ENCODE assay signal across 16 cellular contexts in the genomic region with DNA sequence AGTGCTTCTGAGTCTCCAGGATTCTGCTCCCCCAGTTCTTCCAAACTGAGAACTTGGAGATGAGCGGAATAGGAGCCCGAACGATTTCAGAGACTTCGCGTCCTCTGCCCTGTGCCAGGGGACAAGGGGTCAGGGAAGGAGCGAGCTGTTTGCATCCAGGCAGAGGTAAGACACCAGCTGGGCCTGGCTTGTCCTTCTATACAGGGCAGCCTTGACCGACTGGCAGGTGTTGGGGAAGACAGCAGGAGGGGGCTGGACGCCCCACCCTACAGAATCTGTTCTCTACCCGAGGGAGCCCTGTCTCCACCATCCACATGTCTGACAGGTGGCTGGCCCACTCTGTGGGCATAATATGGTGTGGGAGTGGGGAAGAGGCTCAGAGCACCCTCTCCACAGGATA. TPM values are rescaled to one million over a fixed set of nuclear protein-coding genes. Genes with fewer than 3 reads are reported as not detected.
DNase-seq lines count a peak whose midpoint lies in the region; FAIRE-seq and TF ChIP-seq lines count a peak whose summit lies in the region.
"Had no signal": no experiment of that assay in that cellular context is flagged by ENCODE, and none has a peak within 500 bp of the region (broad histone marks: within the 10 kb centered on the region; RNA-seq: fewer than 3 reads in every experiment).

No MANE protein-coding gene starts in this region.

- no peak for TF ChIP-seq CTCF in OCI-LY1 (IDR thresholded peaks at IDR 0.05; ENCODE audit: low read length)
- no peak for TF ChIP-seq CTCF in sigmoid colon (IDR thresholded peaks at IDR 0.05)
- TF ChIP-seq CTCF in BE2C (IDR thresholded peaks at IDR 0.05; ENCODE audit: low read depth, low read length), result no peak

- TF ChIP-seq POLR2A in sigmoid colon (IDR thresholded peaks at IDR 0.05), result no peak

- H3K4me3 ChIP-seq in OCI-LY1 (ENCODE audit: low read depth, low read length, poor library complexity, severe bottlenecking) (no peak overlapping the region), sigmoid colon (no peak overlapping the region), BE2C (ENCODE audit: low read depth, low read length) (no peak overlapping the region), small intestine (ENCODE audit: low read depth in 1 of 2, low read length in 2 of 2) (no peak overlapping the region)
- H3K4me3 ChIP-seq: A549, left lung, SJCRH30, smooth muscle cell, thyroid gland had no signal

- H3K27me3 ChIP-seq in OCI-LY1 (ENCODE audit: insufficient read depth, low read length) (no peaks in the 10 kb centered on the region), sigmoid colon (peaks cover 0 to under 1% (median 0%) of the 10 kb centered on the region in 3 donors), BE2C (no peaks in the 10 kb centered on the region), small intestine (ENCODE audit: control insufficient read depth in 2 of 2, insufficient read depth in 2 of 2, low read length in 2 of 2) (no peaks in the 10 kb centered on the region)
- H3K27me3 ChIP-seq: SJCRH30, thyroid gland had no signal

- no peak overlapping the region for H3K4me2 ChIP-seq in OCI-LY1 (ENCODE audit: low read length)
- H3K4me2 ChIP-seq: smooth muscle cell had no signal

- H3K9me3 Mint-ChIP-seq in activated CD4-positive, alpha-beta T cell treated with anti-CD3 and anti-CD28 coated beads, Interleukin-2, amount 10 ng/mL, durations not matched to agents 24 days and 14 days, result no peaks in the 10 kb centered on the region

- no peak for FAIRE-seq in small intestine (lab: Jason Lieb, UNC)
- FAIRE-seq: A549, colon had no signal

- H3K27ac ChIP-seq in OCI-LY1 (ENCODE audit: low read depth, low read length, poor library complexity, severe bottlenecking), result peak overlapping the region; percentile 81
- no peak overlapping the region for H3K27ac ChIP-seq in sigmoid colon
- no peak overlapping the region for H3K27ac ChIP-seq in small intestine (ENCODE audit: low read depth in 1 of 2, low read length in 1 of 2)
- H3K27ac ChIP-seq: left lung, SJCRH30, thyroid gland had no signal

- WGBS in sigmoid colon, 2 donors, result 84 to 89% methylated on average over 9 of the region's 9 CpGs
- WGBS in small intestine, 3 donors, result 77 to 89% (median 80%) methylated on average over 8 to 9 of the region's 9 CpGs

- H3K9me3 ChIP-seq in OCI-LY1 (ENCODE audit: low read length), result no peaks in the 10 kb centered on the region
- no peaks in the 10 kb centered on the region for H3K9me3 ChIP-seq in sigmoid colon
- H3K9me3 ChIP-seq in BE2C, result no peaks in the 10 kb centered on the region
- no peaks in the 10 kb centered on the region for H3K9me3 ChIP-seq in small intestine (ENCODE audit: control insufficient read depth, low read depth)
- H3K9me3 ChIP-seq: A549, left lung, SJCRH30, thyroid gland had no signal

- H4K20me1 ChIP-seq in OCI-LY1 (ENCODE audit: insufficient read depth, low read length), result no peaks in the 10 kb centered on the region

- H3K4me1 ChIP-seq in OCI-LY1 (ENCODE audit: insufficient read depth, low read length, severe bottlenecking), result peaks cover 78% of the 10 kb centered on the region
- H3K4me1 ChIP-seq in sigmoid colon, result no peaks in the 10 kb centered on the region
- H3K4me1 ChIP-seq in BE2C, result no peaks in the 10 kb centered on the region
- no peaks in the 10 kb centered on the region for H3K4me1 ChIP-seq in small intestine (ENCODE audit: control insufficient read depth in 2 of 2, insufficient read depth in 1 of 2, low read depth in 1 of 2, low read length in 1 of 2)
- H3K4me1 ChIP-seq: SJCRH30, thyroid gland had no signal

- no peak overlapping the region for H2AFZ ChIP-seq in OCI-LY1 (ENCODE audit: low read length)

- no peaks in the 10 kb centered on the region for H3F3A ChIP-seq in OCI-LY1 (ENCODE audit: insufficient read depth, low read length)

- peak overlapping the region; percentile 36 for H3K4me3 Mint-ChIP-seq in activated CD4-positive, alpha-beta T cell treated with anti-CD3 and anti-CD28 coated beads, Interleukin-2, amount 10 ng/mL, durations not matched to agents 24 days and 14 days

- no peaks in the 10 kb centered on the region; the same call in 1 of the 2 replicates for H3K36me3 ChIP-seq in OCI-LY1 (ENCODE audit: insufficient read depth, low read length)
- no peaks in the 10 kb centered on the region for H3K36me3 ChIP-seq in sigmoid colon
- no peaks in the 10 kb centered on the region for H3K36me3 ChIP-seq in BE2C
- H3K36me3 ChIP-seq in small intestine (ENCODE audit: control insufficient read depth in 2 of 2, insufficient read depth in 2 of 2, low read length in 2 of 2), result no peaks in the 10 kb centered on the region
- H3K36me3 ChIP-seq: left lung, SJCRH30, thyroid gland had no signal

- H3K27me3 Mint-ChIP-seq in activated CD4-positive, alpha-beta T cell treated with anti-CD3 and anti-CD28 coated beads, Interleukin-2, amount 10 ng/mL, durations not matched to agents 24 days and 14 days, result no peaks in the 10 kb centered on the region

- peak overlapping the region; percentile 75 for H3K27ac Mint-ChIP-seq in activated CD4-positive, alpha-beta T cell treated with anti-CD3 and anti-CD28 coated beads, Interleukin-2, amount 10 ng/mL, durations not matched to agents 24 days and 14 days

- no peak for DNase-seq in activated CD4-positive, alpha-beta T cell treated with anti-CD3 and anti-CD28 coated beads, Interleukin-2, amount 10 ng/mL, durations not matched to agents 24 days and 14 days
- no peak for DNase-seq in activated CD4-positive, alpha-beta T cell treated with anti-CD3 and anti-CD28 coated beads for 4 hours
- DNase-seq in cerebellum (ENCODE audit: low spot score) (peak; percentile 13), sigmoid colon (peak; percentile 55), DMS 273 (lab: John Stamatoyannopoulos, UW; ENCODE audit: unreplicated experiment) (no peak), BE2C (no peak), small intestine (no peak)
- DNase-seq: hippocampal formation, left lung, NCI-H187 treated with DMSO at 0.1 percent for 48 hours, SJCRH30, thyroid gland had no signal

- no peaks in the 10 kb centered on the region for H3K9me2 ChIP-seq in OCI-LY1 (ENCODE audit: low read depth, low read length)

- H3K79me2 ChIP-seq in OCI-LY1 (ENCODE audit: insufficient read depth, low read length), result no peaks in the 10 kb centered on the region

- H3K9ac ChIP-seq in OCI-LY1 (ENCODE audit: low read length), result no peak overlapping the region

- TF ChIP-seq EP300 in sigmoid colon (IDR thresholded peaks at IDR 0.05), result no peak

- peaks cover 76% of the 10 kb centered on the region for H3K4me1 Mint-ChIP-seq in activated CD4-positive, alpha-beta T cell treated with anti-CD3 and anti-CD28 coated beads, Interleukin-2, amount 10 ng/mL, durations not matched to agents 24 days and 14 days

- intact Hi-C loops in activated CD4-positive, alpha-beta T cell treated with anti-CD3 and anti-CD28 coated beads, Interleukin-2, amount 10 ng/mL, durations not matched to agents 24 days and 14 days (cut with micrococcal nuclease), result loop anchor here (10.0 kb wide), 1 partner anchor 336 kb away; no protein-coding TSS in a partner anchor
- intact Hi-C loops in sigmoid colon (cut with DNase I), result no loop called here

- H3K36me3 Mint-ChIP-seq in activated CD4-positive, alpha-beta T cell treated with anti-CD3 and anti-CD28 coated beads, Interleukin-2, amount 10 ng/mL, durations not matched to agents 24 days and 14 days (ENCODE audit: low read depth), result peaks cover 24% of the 10 kb centered on the region

RNA-seq across cellular contexts. Expression of gene SPOCK2, which starts 7.1 kb away (rescaled TPM):
- 104 and 106 TPM in 2 replicates for total RNA-seq in activated CD4-positive, alpha-beta T cell treated with anti-CD3 and anti-CD28 coated beads, Interleukin-2, amount 10 ng/mL, durations not matched to agents 24 days and 14 days
- total RNA-seq in cerebellum, result 118 TPM
- total RNA-seq in sigmoid colon, result 1 to 10 TPM; 5.8 to 10.0 (median 8.5) TPM
- polyA plus RNA-seq in sigmoid colon, result 10 to 100 TPM in 1 of 3 donors, 1 to 10 TPM in 1, under 1 TPM in 1; 0.60 to 59.5 (median 2.8) TPM
- polyA plus RNA-seq in BE2C (2012; ENCODE audit: insufficient read depth, insufficient read length, low read depth), result 1.4 TPM
- polyA plus RNA-seq in small intestine, result 10 to 100 TPM in 1 of 3 donors, 1 to 10 TPM in 2; 1.6 to 24.2 (median 2.2) TPM
- polyA plus RNA-seq: smooth muscle cell had no signal

Comparison
In these comparisons a context has a peak if more than half of its experiments do, and no peak if none do; other contexts are left out.
1. DNase-seq: peak in cerebellum (single experiment) and sigmoid colon (single experiment); none in activated CD4-positive, alpha-beta T cell treated with anti-CD3 and anti-CD28 coated beads, Interleukin-2, amount 10 ng/mL, durations not matched to agents 24 days and 14 days (single experiment), activated CD4-positive, alpha-beta T cell treated with anti-CD3 and anti-CD28 coated beads for 4 hours (0 of 2), DMS 273 (single experiment), BE2C (single experiment) and small intestine (single experiment).